ENCODE assay signal across 8 cellular contexts in genomic region chr11:119641991-119642745, GRCh38.
DNase-seq lines count a peak whose midpoint lies in the region; ATAC-seq, FAIRE-seq and TF ChIP-seq lines count a peak whose summit lies in the region.

No MANE protein-coding gene starts in this region.

- H3K27me3 Mint-ChIP-seq in natural killer cell (ENCODE audit: low read depth in 2 of 2): peaks cover 6 to 12% of the 10 kb centered on the region in 2 donors
- peaks cover 5 to 6% of the 10 kb centered on the region in 2 donors for H3K27me3 Mint-ChIP-seq in natural killer cell treated with Interleukin-12 subunit alpha and Interleukin-12 subunit beta and Interleukin-15 and Interleukin-18, amount 100 ng/mL, for 72 hours
- peaks cover 49% of the 10 kb centered on the region for H3K27me3 Mint-ChIP-seq in MCF 10A (ENCODE audit: insufficient read depth, unreplicated experiment)
- peaks cover 4% of the 10 kb centered on the region for H3K27me3 Mint-ChIP-seq in nephron progenitor cell (ENCODE audit: low read depth, poor library complexity)
- H3K27me3 Mint-ChIP-seq in T-helper 17 cell: peaks cover 32% of the 10 kb centered on the region

- H3K9me3 ChIP-seq in T-helper 17 cell (ENCODE audit: control insufficient read depth, low read length, poor library complexity, severe bottlenecking): no peaks in the 10 kb centered on the region

- peak in 1 of 3 donors; percentile 45 for ATAC-seq in natural killer cell
- no peak for ATAC-seq in natural killer cell treated with Interleukin-12 subunit alpha and Interleukin-12 subunit beta and Interleukin-15 and Interleukin-18, amount 100 ng/mL, for 72 hours
- no peak for ATAC-seq in T-helper 17 cell

- no peak overlapping the region for H3K4me3 Mint-ChIP-seq in natural killer cell
- H3K4me3 Mint-ChIP-seq in natural killer cell treated with Interleukin-12 subunit alpha and Interleukin-12 subunit beta and Interleukin-15 and Interleukin-18, amount 100 ng/mL, for 72 hours: no peak overlapping the region
- H3K4me3 Mint-ChIP-seq in MCF 10A (ENCODE audit: unreplicated experiment): no peak overlapping the region
- H3K4me3 Mint-ChIP-seq in nephron progenitor cell: no peak overlapping the region
- no peak overlapping the region for H3K4me3 Mint-ChIP-seq in T-helper 17 cell

- no peaks in the 10 kb centered on the region for H3K9me3 Mint-ChIP-seq in natural killer cell
- no peaks in the 10 kb centered on the region for H3K9me3 Mint-ChIP-seq in natural killer cell treated with Interleukin-12 subunit alpha and Interleukin-12 subunit beta and Interleukin-15 and Interleukin-18, amount 100 ng/mL, for 72 hours
- no peaks in the 10 kb centered on the region for H3K9me3 Mint-ChIP-seq in MCF 10A (ENCODE audit: unreplicated experiment)
- H3K9me3 Mint-ChIP-seq in nephron progenitor cell: no peaks in the 10 kb centered on the region

- no TSS peak for BruUV-seq in MCF 10A (replicated peaks; lab: Mats Ljungman, UMichigan)

- POLR2A ChIA-PET in MCF 10A (lab: Yijun Ruan, JAX): interaction anchor here (0.6 kb wide), 1 partner anchor 356 kb away, joined by 3 read pairs; no protein-coding TSS in a partner anchor

- H3K27ac Mint-ChIP-seq in natural killer cell: no peak overlapping the region
- no peak overlapping the region for H3K27ac Mint-ChIP-seq in natural killer cell treated with Interleukin-12 subunit alpha and Interleukin-12 subunit beta and Interleukin-15 and Interleukin-18, amount 100 ng/mL, for 72 hours
- H3K27ac Mint-ChIP-seq in MCF 10A (ENCODE audit: low read depth, unreplicated experiment): no peak overlapping the region
- no peak overlapping the region for H3K27ac Mint-ChIP-seq in nephron progenitor cell
- no peak overlapping the region for H3K27ac Mint-ChIP-seq in T-helper 17 cell

- DNase-seq in natural killer cell (no peak), NCI-H2029 (lab: John Stamatoyannopoulos, UW) (peak; percentile 38), MCF 10A (ENCODE audit: unreplicated experiment) (peak; percentile 54), nephron progenitor cell (no peak), T-helper 17 cell (no peak), NCI-H2107 treated with DMSO at 0.1 percent for 48 hours (lab: John Stamatoyannopoulos, UW; ENCODE audit: unreplicated experiment) (no peak), frontal cortex (ENCODE audit: low spot score in 2 of 2) (no peak)
- DNase-seq in natural killer cell treated with Interleukin-12 subunit alpha and Interleukin-12 subunit beta and Interleukin-15 and Interleukin-18, amount 100 ng/mL, for 72 hours (ENCODE audit: low spot score): no peak

- TF ChIP-seq CTCF in natural killer cell (IDR thresholded peaks at IDR 0.05) (peak; percentile 56), MCF 10A (IDR thresholded peaks at IDR 0.05; ENCODE audit: unreplicated experiment) (peak; percentile 31), nephron progenitor cell (IDR thresholded peaks at IDR 0.05) (peak; percentile 27)

- no peaks in the 10 kb centered on the region for H3K4me1 Mint-ChIP-seq in natural killer cell
- no peaks in the 10 kb centered on the region for H3K4me1 Mint-ChIP-seq in natural killer cell treated with Interleukin-12 subunit alpha and Interleukin-12 subunit beta and Interleukin-15 and Interleukin-18, amount 100 ng/mL, for 72 hours (ENCODE audit: low read depth in 2 of 2)
- no peaks in the 10 kb centered on the region for H3K4me1 Mint-ChIP-seq in MCF 10A (ENCODE audit: insufficient read depth, unreplicated experiment)
- peaks cover 77% of the 10 kb centered on the region for H3K4me1 Mint-ChIP-seq in nephron progenitor cell
- H3K4me1 Mint-ChIP-seq in T-helper 17 cell: peaks cover 2% of the 10 kb centered on the region

- H3K36me3 Mint-ChIP-seq in natural killer cell: no peaks in the 10 kb centered on the region
- H3K36me3 Mint-ChIP-seq in natural killer cell treated with Interleukin-12 subunit alpha and Interleukin-12 subunit beta and Interleukin-15 and Interleukin-18, amount 100 ng/mL, for 72 hours: no peaks in the 10 kb centered on the region
- H3K36me3 Mint-ChIP-seq in MCF 10A (ENCODE audit: insufficient read depth, unreplicated experiment): no peaks in the 10 kb centered on the region
- H3K36me3 Mint-ChIP-seq in nephron progenitor cell (ENCODE audit: low read depth): no peaks in the 10 kb centered on the region
- no peaks in the 10 kb centered on the region for H3K36me3 Mint-ChIP-seq in T-helper 17 cell (ENCODE audit: low read depth)

- intact Hi-C loops in natural killer cell (cut with micrococcal nuclease) (loop anchor here (1.0 kb wide), 1 partner anchor 87 kb away; the partner anchor contains the start of gene NECTIN1), MCF 10A (cut with micrococcal nuclease) (loop anchor here (1.0 kb wide), 1 partner anchor 465 kb away; no protein-coding TSS in a partner anchor)

- CTCF ChIA-PET in MCF 10A (lab: Yijun Ruan, JAX): interaction anchor here (0.6 to 2.1 kb wide), 12 partner anchors 17 to 1255 kb away, joined by 3 to 7 read pairs (median 3); no protein-coding TSS in a partner anchor

- FAIRE-seq in frontal cortex (lab: Jason Lieb, UNC): no peak

Comparison
In these comparisons a context has a peak if more than half of its experiments do, and no peak if none do; other contexts are left out.
1. DNase-seq: peak in NCI-H2029 (single experiment) and MCF 10A (single experiment); none in natural killer cell (single experiment), natural killer cell treated with Interleukin-12 subunit alpha and Interleukin-12 subunit beta and Interleukin-15 and Interleukin-18, amount 100 ng/mL, for 72 hours (single experiment), nephron progenitor cell (single experiment), T-helper 17 cell (0 of 3), NCI-H2107 treated with DMSO at 0.1 percent for 48 hours (single experiment) and frontal cortex (0 of 2).
2. Peak in every context shown above with its lines, with median percentiles within 50 percentile points of each other: CTCF ChIP-seq.